18 cellular contexts compared by ENCODE assay signal in genomic region chr7:2601065-2601464, GRCh38.
"Had no signal": no experiment of that assay in that cellular context is flagged by ENCODE, and none has a peak within 500 bp of the region (broad histone marks: within the 10 kb centered on the region; RNA-seq: fewer than 3 reads in every experiment).

No MANE protein-coding gene starts in this region.

- ATAC-seq: activated CD4-positive, CD25-positive, alpha-beta regulatory T cell treated with anti-CD3 and anti-CD28 coated beads, Interleukin-2, amount 50 U/mL, for 24 hours; activated T-cell treated with anti-CD3 and anti-CD28 coated beads, Interleukin-2, amount 50 U/mL, for 72 hours; left cardiac atrium; lower lobe of right lung; natural killer cell; stimulated activated memory B cell treated with anti-CD40 and anti-IgM and Interleukin-4, amounts not matched to agents 10 μg/mL and 1 μg/mL and 100 μg/mL, for 72 hours had no signal

- H3K9me3 ChIP-seq: esophagus muscularis mucosa, lower lobe of right lung, sigmoid colon, spleen, thoracic aorta, upper lobe of left lung had no signal

- H3K27ac ChIP-seq: esophagus muscularis mucosa, lower lobe of right lung, sigmoid colon, spleen, upper lobe of left lung had no signal

- H3K27me3 ChIP-seq: esophagus muscularis mucosa, sigmoid colon, spleen, upper lobe of left lung had no signal

- H3K4me1 ChIP-seq: sigmoid colon had no signal

- H3K4me3 ChIP-seq: esophagus muscularis mucosa, lower lobe of right lung, sigmoid colon, spleen, thoracic aorta, upper lobe of left lung had no signal

- DNase-seq: activated CD4-positive, alpha-beta T cell treated with anti-CD3 and anti-CD28 coated beads, Interleukin-2, amount 10 ng/mL, durations not matched to agents 7 days and 5 days; activated CD8-positive, alpha-beta memory T cell treated with anti-CD3 and anti-CD28 coated beads, Interleukin-2, amount 50 U/mL, for 4 hours; activated effector memory CD4-positive, alpha-beta T cell treated with anti-CD3 and anti-CD28 coated beads, Interleukin-2, amount 50 U/mL, for 16 hours; activated T-cell treated with anti-CD3 and anti-CD28 coated beads, Interleukin-2, amount 50 U/mL, for 72 hours; cerebellar nuclear complex; cortex of kidney; left cardiac atrium; lower lobe of right lung; natural killer cell; sigmoid colon; spleen; stimulated activated CD4-positive, alpha-beta T cell treated with anti-CD3 and anti-CD28 coated beads, Interleukin-4, amount 100 ng/mL, for 4 hours; T1000; upper lobe of left lung had no signal
